Comparison of ENCODE assay signal across 2 cellular contexts in the genomic region with DNA sequence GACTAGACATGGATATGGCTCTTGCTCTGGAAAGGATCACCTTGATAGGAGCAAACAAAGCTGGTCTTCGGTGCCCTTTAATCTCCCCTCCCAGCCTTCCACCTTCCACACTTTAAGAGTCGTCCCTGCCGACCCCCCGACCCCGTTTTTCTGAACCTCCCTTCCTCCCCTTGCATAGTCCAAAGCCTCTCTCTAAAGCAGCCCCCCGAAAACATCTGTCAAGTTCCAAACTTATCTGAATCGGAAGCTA.
TF ChIP-seq lines count a peak whose summit lies in the region.

No MANE protein-coding gene starts in this region.

TF ChIP-seq in H1, 55 proteins besides CTCF, POLR2A, EP300 and RAD21 (continues in another document):
- TF ChIP-seq HDAC6 (IDR thresholded peaks at IDR 0.05; ENCODE audit: low read depth, low read length) (no peak), RFX5 (IDR thresholded peaks at IDR 0.05; ENCODE audit: borderline replicate concordance, low read depth, low read length) (no peak), POLR2AphosphoS5 (IDR thresholded peaks at IDR 0.05; ENCODE audit: low read depth, low read length) (no peak), RXRA (IDR thresholded peaks at IDR 0.05; ENCODE audit: insufficient read depth, low read depth, low read length) (no peak), CHD1 (IDR thresholded peaks at IDR 0.05; ENCODE audit: low read depth, low read length) (no peak), BRCA1 (IDR thresholded peaks at IDR 0.05; ENCODE audit: low read depth, low read length) (no peak), GABPA (IDR thresholded peaks at IDR 0.05; ENCODE audit: borderline replicate concordance, insufficient read depth, low read length) (no peak), CTBP2 (IDR thresholded peaks at IDR 0.05; ENCODE audit: borderline replicate concordance, insufficient read depth, insufficient read length, low read length) (no peak), JUND (IDR thresholded peaks at IDR 0.05; ENCODE audit: low read length) (no peak), PHF8 (conservative IDR thresholded peaks at IDR 0.05; ENCODE audit: low read depth, low read length) (no peak), FOSL1 (IDR thresholded peaks at IDR 0.05; ENCODE audit: insufficient read depth, low read depth, low read length) (no peak), CHD2 (IDR thresholded peaks at IDR 0.05; ENCODE audit: low read length) (no peak), KDM1A (IDR thresholded peaks at IDR 0.05; ENCODE audit: borderline replicate concordance, low read length) (no peak), BCL11A (IDR thresholded peaks at IDR 0.05; ENCODE audit: low read depth in 2 of 2, low read length in 2 of 2) (no peak), TAF1 (IDR thresholded peaks at IDR 0.05; ENCODE audit: low read depth, low read length) (no peak), MAFK (IDR thresholded peaks at IDR 0.05; ENCODE audit: low read depth, low read length) (no peak), SP2 (IDR thresholded peaks at IDR 0.05; ENCODE audit: low read length) (no peak)
- TF ChIP-seq, protein P1, sequence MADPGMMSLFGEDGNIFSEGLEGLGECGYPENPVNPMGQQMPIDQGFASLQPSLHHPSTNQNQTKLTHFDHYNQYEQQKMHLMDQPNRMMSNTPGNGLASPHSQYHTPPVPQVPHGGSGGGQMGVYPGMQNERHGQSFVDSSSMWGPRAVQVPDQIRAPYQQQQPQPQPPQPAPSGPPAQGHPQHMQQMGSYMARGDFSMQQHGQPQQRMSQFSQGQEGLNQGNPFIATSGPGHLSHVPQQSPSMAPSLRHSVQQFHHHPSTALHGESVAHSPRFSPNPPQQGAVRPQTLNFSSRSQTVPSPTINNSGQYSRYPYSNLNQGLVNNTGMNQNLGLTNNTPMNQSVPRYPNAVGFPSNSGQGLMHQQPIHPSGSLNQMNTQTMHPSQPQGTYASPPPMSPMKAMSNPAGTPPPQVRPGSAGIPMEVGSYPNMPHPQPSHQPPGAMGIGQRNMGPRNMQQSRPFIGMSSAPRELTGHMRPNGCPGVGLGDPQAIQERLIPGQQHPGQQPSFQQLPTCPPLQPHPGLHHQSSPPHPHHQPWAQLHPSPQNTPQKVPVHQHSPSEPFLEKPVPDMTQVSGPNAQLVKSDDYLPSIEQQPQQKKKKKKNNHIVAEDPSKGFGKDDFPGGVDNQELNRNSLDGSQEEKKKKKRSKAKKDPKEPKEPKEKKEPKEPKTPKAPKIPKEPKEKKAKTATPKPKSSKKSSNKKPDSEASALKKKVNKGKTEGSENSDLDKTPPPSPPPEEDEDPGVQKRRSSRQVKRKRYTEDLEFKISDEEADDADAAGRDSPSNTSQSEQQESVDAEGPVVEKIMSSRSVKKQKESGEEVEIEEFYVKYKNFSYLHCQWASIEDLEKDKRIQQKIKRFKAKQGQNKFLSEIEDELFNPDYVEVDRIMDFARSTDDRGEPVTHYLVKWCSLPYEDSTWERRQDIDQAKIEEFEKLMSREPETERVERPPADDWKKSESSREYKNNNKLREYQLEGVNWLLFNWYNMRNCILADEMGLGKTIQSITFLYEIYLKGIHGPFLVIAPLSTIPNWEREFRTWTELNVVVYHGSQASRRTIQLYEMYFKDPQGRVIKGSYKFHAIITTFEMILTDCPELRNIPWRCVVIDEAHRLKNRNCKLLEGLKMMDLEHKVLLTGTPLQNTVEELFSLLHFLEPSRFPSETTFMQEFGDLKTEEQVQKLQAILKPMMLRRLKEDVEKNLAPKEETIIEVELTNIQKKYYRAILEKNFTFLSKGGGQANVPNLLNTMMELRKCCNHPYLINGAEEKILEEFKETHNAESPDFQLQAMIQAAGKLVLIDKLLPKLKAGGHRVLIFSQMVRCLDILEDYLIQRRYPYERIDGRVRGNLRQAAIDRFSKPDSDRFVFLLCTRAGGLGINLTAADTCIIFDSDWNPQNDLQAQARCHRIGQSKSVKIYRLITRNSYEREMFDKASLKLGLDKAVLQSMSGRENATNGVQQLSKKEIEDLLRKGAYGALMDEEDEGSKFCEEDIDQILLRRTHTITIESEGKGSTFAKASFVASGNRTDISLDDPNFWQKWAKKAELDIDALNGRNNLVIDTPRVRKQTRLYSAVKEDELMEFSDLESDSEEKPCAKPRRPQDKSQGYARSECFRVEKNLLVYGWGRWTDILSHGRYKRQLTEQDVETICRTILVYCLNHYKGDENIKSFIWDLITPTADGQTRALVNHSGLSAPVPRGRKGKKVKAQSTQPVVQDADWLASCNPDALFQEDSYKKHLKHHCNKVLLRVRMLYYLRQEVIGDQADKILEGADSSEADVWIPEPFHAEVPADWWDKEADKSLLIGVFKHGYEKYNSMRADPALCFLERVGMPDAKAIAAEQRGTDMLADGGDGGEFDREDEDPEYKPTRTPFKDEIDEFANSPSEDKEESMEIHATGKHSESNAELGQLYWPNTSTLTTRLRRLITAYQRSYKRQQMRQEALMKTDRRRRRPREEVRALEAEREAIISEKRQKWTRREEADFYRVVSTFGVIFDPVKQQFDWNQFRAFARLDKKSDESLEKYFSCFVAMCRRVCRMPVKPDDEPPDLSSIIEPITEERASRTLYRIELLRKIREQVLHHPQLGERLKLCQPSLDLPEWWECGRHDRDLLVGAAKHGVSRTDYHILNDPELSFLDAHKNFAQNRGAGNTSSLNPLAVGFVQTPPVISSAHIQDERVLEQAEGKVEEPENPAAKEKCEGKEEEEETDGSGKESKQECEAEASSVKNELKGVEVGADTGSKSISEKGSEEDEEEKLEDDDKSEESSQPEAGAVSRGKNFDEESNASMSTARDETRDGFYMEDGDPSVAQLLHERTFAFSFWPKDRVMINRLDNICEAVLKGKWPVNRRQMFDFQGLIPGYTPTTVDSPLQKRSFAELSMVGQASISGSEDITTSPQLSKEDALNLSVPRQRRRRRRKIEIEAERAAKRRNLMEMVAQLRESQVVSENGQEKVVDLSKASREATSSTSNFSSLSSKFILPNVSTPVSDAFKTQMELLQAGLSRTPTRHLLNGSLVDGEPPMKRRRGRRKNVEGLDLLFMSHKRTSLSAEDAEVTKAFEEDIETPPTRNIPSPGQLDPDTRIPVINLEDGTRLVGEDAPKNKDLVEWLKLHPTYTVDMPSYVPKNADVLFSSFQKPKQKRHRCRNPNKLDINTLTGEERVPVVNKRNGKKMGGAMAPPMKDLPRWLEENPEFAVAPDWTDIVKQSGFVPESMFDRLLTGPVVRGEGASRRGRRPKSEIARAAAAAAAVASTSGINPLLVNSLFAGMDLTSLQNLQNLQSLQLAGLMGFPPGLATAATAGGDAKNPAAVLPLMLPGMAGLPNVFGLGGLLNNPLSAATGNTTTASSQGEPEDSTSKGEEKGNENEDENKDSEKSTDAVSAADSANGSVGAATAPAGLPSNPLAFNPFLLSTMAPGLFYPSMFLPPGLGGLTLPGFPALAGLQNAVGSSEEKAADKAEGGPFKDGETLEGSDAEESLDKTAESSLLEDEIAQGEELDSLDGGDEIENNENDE (IDR thresholded peaks at IDR 0.05; ENCODE audit: insufficient replicate concordance, low read length), result no peak
- TF ChIP-seq, protein P2, sequence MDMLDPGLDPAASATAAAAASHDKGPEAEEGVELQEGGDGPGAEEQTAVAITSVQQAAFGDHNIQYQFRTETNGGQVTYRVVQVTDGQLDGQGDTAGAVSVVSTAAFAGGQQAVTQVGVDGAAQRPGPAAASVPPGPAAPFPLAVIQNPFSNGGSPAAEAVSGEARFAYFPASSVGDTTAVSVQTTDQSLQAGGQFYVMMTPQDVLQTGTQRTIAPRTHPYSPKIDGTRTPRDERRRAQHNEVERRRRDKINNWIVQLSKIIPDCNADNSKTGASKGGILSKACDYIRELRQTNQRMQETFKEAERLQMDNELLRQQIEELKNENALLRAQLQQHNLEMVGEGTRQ (IDR thresholded peaks at IDR 0.05; ENCODE audit: low read length), result no peak

TF ChIP-seq in neural cell, 6 proteins besides CTCF, POLR2A, EP300 and RAD21:
- TF ChIP-seq TAF1 (IDR thresholded peaks at IDR 0.05; ENCODE audit: low read depth) (no peak), MXI1 (conservative IDR thresholded peaks at IDR 0.05; ENCODE audit: poor library complexity, severe bottlenecking) (no peak), SMC3 (conservative IDR thresholded peaks at IDR 0.05; ENCODE audit: poor library complexity) (no peak), EZH2 (IDR thresholded peaks at IDR 0.05; ENCODE audit: borderline replicate concordance, insufficient read depth, low read length, poor library complexity, severe bottlenecking) (no peak), POLR2AphosphoS5 (IDR thresholded peaks at IDR 0.05) (no peak), REST (IDR thresholded peaks at IDR 0.05; ENCODE audit: borderline replicate concordance) (no peak)
